9 cellular contexts compared by ENCODE assay signal in the genomic region with DNA sequence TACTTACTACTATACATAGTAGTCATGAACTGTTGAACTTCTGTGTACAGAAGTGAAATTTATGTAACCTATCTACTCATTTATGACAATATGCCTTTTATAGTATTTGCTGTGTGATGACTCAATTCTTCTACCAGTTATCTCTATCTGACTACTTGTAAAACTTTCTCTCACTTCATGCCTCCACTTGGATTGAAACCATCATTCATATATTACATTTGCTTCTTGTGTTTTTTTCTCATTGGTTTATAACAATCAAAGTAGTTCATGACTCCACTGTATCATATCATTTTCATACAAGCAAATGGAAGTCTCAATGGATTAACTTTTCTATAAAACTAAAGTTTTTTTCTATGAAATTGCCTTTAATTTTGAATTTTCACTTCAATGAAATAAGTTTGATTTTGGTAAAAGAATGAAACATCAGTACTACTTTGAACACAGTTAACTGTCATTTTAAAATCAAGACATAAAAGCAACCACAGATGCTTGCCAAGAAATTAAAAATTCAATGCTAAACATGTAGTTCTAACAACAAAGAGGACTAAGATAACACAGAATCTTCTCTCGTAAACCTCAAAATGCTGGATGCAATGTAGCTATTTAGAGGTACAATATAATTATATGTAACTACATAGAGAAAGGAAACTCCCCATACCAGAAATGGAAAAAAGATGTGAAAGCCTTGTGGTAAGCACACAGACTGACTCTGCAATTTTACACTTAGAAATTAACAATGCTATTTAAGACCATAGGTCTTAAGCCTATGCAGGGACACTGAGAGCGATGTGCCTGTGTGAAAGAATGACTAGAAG. TPM values are rescaled to one million over a fixed set of nuclear protein-coding genes. Genes with fewer than 3 reads are reported as not detected.
DNase-seq lines count a peak whose midpoint lies in the region; ATAC-seq, FAIRE-seq and TF ChIP-seq lines count a peak whose summit lies in the region.
"Had no signal": no experiment of that assay in that cellular context is flagged by ENCODE, and none has a peak within 500 bp of the region (broad histone marks: within the 10 kb centered on the region; RNA-seq: fewer than 3 reads in every experiment).

No MANE protein-coding gene starts in this region.

- no peaks in the 10 kb centered on the region for H3K36me3 ChIP-seq in esophagus squamous epithelium

- no peak overlapping the region for H3K4me3 ChIP-seq in esophagus squamous epithelium

- WGBS in esophagus squamous epithelium, 2 donors: 53 to 64% methylated on average over 2 of the region's 2 CpGs

- no peak for FAIRE-seq in H54 (lab: Jason Lieb, UNC)

- intact Hi-C loops in esophagus squamous epithelium (cut with DNase I): no loop called here

- no peaks in the 10 kb centered on the region for H3K9me3 ChIP-seq in esophagus squamous epithelium

- in situ Hi-C loops in SK-MEL-5 (cut with HindIII; ENCODE audit: low pct_unique_long_range_greater_than_20kb, low sequenced_read_pairs): no loop called here

- no peak overlapping the region for H3K27ac ChIP-seq in esophagus squamous epithelium

- H3K4me1 ChIP-seq in esophagus squamous epithelium: peaks cover 0 to 19% (median 4%) of the 10 kb centered on the region in 3 donors

- H3K27me3 ChIP-seq in esophagus squamous epithelium: no peaks in the 10 kb centered on the region

- peak; percentile 91 for ATAC-seq in GM19372 (IDR thresholded peaks at IDR 0.05; ENCODE audit: low read depth, unreplicated experiment)
- ATAC-seq in HG03045 (IDR thresholded peaks at IDR 0.05; ENCODE audit: unreplicated experiment): peak; percentile 85

- peak; percentile 72 for DNase-seq in ELR (ENCODE audit: low read depth)
- peak; percentile 6 for DNase-seq in SK-MEL-5 (ENCODE audit: low read depth, low spot score)
- no peak for DNase-seq in SK-N-DZ (ENCODE audit: low spot score)
- DNase-seq in esophagus squamous epithelium (lab: John Stamatoyannopoulos, UW): no peak
- no peak for DNase-seq in H54 (ENCODE audit: insufficient read length, low spot score)
- DNase-seq in NCI-H2171 (lab: John Stamatoyannopoulos, UW): no peak
- DNase-seq: COR-L47 had no signal

- no peak for TF ChIP-seq POLR2A in esophagus squamous epithelium (IDR thresholded peaks at IDR 0.05)
- TF ChIP-seq POLR2A in H54 (IDR thresholded peaks at IDR 0.05; ENCODE audit: low read depth, low read length): no peak

- TF ChIP-seq CTCF in esophagus squamous epithelium (IDR thresholded peaks at IDR 0.05): no peak

RNA-seq across cellular contexts. Expression of gene EXPH5, which starts 27.6 kb away (rescaled TPM):
- total RNA-seq in SK-MEL-5 (2014; rRNA removed; shearing (Covaris generic)): 0.27 and 0.71 TPM in 2 replicates
- 0.04 and 0.12 TPM in 2 replicates for polyA plus RNA-seq in SK-MEL-5 (2015; cell fraction: cytosol; rRNA removed)
- polyA plus RNA-seq in SK-MEL-5 (2015; cell fraction: nucleus; rRNA removed): 0.05 and 0.88 TPM in 2 replicates
- polyA plus RNA-seq in SK-N-DZ (2014; cell fraction: cytosol; rRNA removed): 0.10 and 0.29 TPM in 2 replicates
- polyA plus RNA-seq in SK-N-DZ (2014; cell fraction: nucleus; rRNA removed): 0.04 and 0.13 TPM in 2 replicates
- total RNA-seq in esophagus squamous epithelium: 10 to 100 TPM; 23.4 to 36.7 (median 26.7) TPM

RNA-seq across cellular contexts. Expression of gene DDX10, which starts 43.7 kb away (rescaled TPM):
- 23.3 and 26.8 TPM in 2 replicates for total RNA-seq in SK-MEL-5 (2014; rRNA removed; shearing (Covaris generic))
- 18.8 and 19.9 TPM in 2 replicates for polyA plus RNA-seq in SK-MEL-5 (2015; cell fraction: cytosol; rRNA removed)
- 8.4 and 42.7 TPM in 2 replicates for polyA plus RNA-seq in SK-MEL-5 (2015; cell fraction: nucleus; rRNA removed)
- polyA plus RNA-seq in SK-N-DZ (2014; cell fraction: cytosol; rRNA removed): 19.3 and 22.9 TPM in 2 replicates
- 11.8 and 13.0 TPM in 2 replicates for polyA plus RNA-seq in SK-N-DZ (2014; cell fraction: nucleus; rRNA removed)
- 10 to 100 TPM in 3 of 4 donors, 1 to 10 TPM in 1; 5.5 to 25.0 (median 17.5) TPM for total RNA-seq in esophagus squamous epithelium

Comparison
In these comparisons a context has a peak if more than half of its experiments do, and no peak if none do; other contexts are left out.
1. DNase-seq: peak in ELR (single experiment) and SK-MEL-5 (single experiment); none in SK-N-DZ (single experiment), esophagus squamous epithelium (single experiment), H54 (single experiment) and NCI-H2171 (single experiment).
2. RNA of gene EXPH5, which starts 27.6 kb away (total RNA-seq): 23.4 to 36.7 TPM in esophagus squamous epithelium; 0.27 to 0.71 TPM in SK-MEL-5; every median in the first group is over 10 times any median in the second.